ENCODE assay signal across 1 cellular context in genomic region chr14:64844993-64845536, GRCh38.
A peak's percentile ranks its signal among the peaks of the same experiment; 100 is the strongest.
TF ChIP-seq lines count a peak whose summit lies in the region.

No MANE protein-coding gene starts in this region.

TF ChIP-seq in K562, 482 proteins besides CTCF, POLR2A, EP300 and RAD21 (continued from another document):
- TF ChIP-seq ZNF395 (CRISPR knock-in tag; IDR thresholded peaks at IDR 0.05) (peak; percentile 20; the same call in 1 of the 2 replicates), E2F3 (CRISPR knock-in tag; IDR thresholded peaks at IDR 0.05) (no peak), PML (IDR thresholded peaks at IDR 0.05; ENCODE audit: low read length) (peak; percentile 62), CCNT2 (IDR thresholded peaks at IDR 0.05; ENCODE audit: borderline replicate concordance, extremely low read depth, insufficient read length, low read depth, low read length) (peak; percentile 27), FOSL1 (tag; conservative IDR thresholded peaks at IDR 0.05) (0 out of 2 replicates have a peak, but pooled peaks have one; percentile 15), KDM1A (IDR thresholded peaks at IDR 0.05) (peak in 1 of 2 experiments; percentile 28; a peak in 1 of 4 replicates), MCM2 (IDR thresholded peaks at IDR 0.05; ENCODE audit: low read depth) (no peak), KLF16 (IDR thresholded peaks at IDR 0.05) (peak; percentile 83; the same call in 1 of the 2 replicates), POLR2B (IDR thresholded peaks at IDR 0.05; ENCODE audit: low read depth, partially characterized antibody) (no peak), NFIC (IDR thresholded peaks at IDR 0.05) (peak; percentile 68)
TF ChIP-seq in K562: peak in this region for 36.
